1 cellular context compared by ENCODE assay signal in the genomic region with DNA sequence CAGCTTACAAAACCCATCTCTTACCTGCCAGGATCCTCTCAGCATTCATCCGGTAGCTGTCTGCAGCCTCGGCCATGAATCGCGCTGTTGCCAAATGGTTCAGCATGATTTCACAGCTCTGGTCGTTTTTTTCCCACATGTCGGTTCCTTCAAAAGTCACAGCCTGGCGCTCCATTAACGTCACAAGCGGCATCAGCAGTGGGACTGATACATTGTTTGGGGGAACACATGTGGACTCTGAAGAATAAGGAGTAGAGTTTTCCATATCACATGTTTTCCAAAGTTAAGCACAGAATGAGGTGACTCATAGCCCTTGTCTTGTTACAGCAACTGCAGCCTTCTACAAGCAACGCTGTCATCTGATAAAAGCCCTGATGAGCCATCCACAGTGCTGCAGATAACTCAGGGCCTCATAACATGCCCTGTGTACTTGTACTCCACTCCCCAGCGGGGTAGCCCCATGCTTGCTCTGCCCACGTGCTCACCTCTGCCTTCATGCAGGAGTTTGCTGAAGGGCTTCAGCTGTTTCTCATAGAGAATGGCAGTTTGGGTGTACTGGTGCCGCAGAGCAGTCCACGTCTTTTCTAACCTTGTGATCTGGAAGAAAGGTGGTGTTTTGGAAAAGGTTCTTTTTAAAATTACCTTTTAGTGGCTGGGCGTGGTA.
TF ChIP-seq lines count a peak whose summit lies in the region.

No MANE protein-coding gene starts in this region.

TF ChIP-seq in K562, 482 proteins besides CTCF, POLR2A, EP300 and RAD21 (continued from another document and continues in another):
- TF ChIP-seq RHOXF2B (CRISPR knock-in tag; conservative IDR thresholded peaks at IDR 0.05) (no peak), HLTF (IDR thresholded peaks at IDR 0.05) (0 out of 2 replicates have a peak, but pooled peaks have one; percentile 16), POLR2AphosphoS5 (IDR thresholded peaks at IDR 0.05; ENCODE audit: control insufficient read depth, insufficient read depth, low read depth, low read length) (peak; percentile 87; the same call in 1 of the 2 replicates), HNRNPLL (IDR thresholded peaks at IDR 0.05; ENCODE audit: low read depth, low read length, poor library complexity, severe bottlenecking) (no peak), CEBPB (tag; IDR thresholded peaks at IDR 0.05) (peak; percentile 79), ZNF75A (CRISPR knock-in tag; IDR thresholded peaks at IDR 0.05) (0 out of 2 replicates have a peak, but pooled peaks have one; percentile 55), ZBTB17 (CRISPR knock-in tag; IDR thresholded peaks at IDR 0.05) (peak; percentile 60), ATF1 (CRISPR knock-in tag; IDR thresholded peaks at IDR 0.05) (peak; percentile 38; the same call in 1 of the 2 replicates), ATF1 (tag; IDR thresholded peaks at IDR 0.05) (peak; percentile 91), PPARD (CRISPR knock-in tag; IDR thresholded peaks at IDR 0.05) (no peak), NFXL1 (CRISPR knock-in tag; IDR thresholded peaks at IDR 0.05) (no peak), TAF9B (IDR thresholded peaks at IDR 0.05; ENCODE audit: partially characterized antibody) (peak; percentile 79), KLF16 (IDR thresholded peaks at IDR 0.05) (peak; percentile 78; the same call in 1 of the 2 replicates), RFX1 (IDR thresholded peaks at IDR 0.05) (no peak), HDAC3 (IDR thresholded peaks at IDR 0.05; ENCODE audit: borderline replicate concordance, partially characterized antibody) (peak; percentile 54), MEF2D (tag; conservative IDR thresholded peaks at IDR 0.05; ENCODE audit: low read depth) (peak; percentile 35; the same call in 1 of the 2 replicates), NONO (IDR thresholded peaks at IDR 0.05; ENCODE audit: low read depth in 2 of 2, low read length in 1 of 2) (no peak), JUN (IDR thresholded peaks at IDR 0.05; ENCODE audit: borderline replicate concordance, low read depth, low read length) (peak; percentile 99), JUN (CRISPR knock-in tag; IDR thresholded peaks at IDR 0.05; ENCODE audit: borderline replicate concordance) (peak; percentile 92; the same call in 1 of the 2 replicates), ZNF184 (CRISPR knock-in tag; IDR thresholded peaks at IDR 0.05) (no peak), CBX5 (IDR thresholded peaks at IDR 0.05; ENCODE audit: borderline replicate concordance, low read depth) (peak; percentile 44; the same call in 1 of the 2 replicates), ZNF785 (CRISPR knock-in tag; IDR thresholded peaks at IDR 0.05) (no peak), CBX1 (IDR thresholded peaks at IDR 0.05; ENCODE audit: low read depth) (no peak), RUNX1 (IDR thresholded peaks at IDR 0.05; ENCODE audit: low read depth) (0 out of 2 replicates have a peak, but pooled peaks have one; percentile 28), MCM2 (IDR thresholded peaks at IDR 0.05; ENCODE audit: low read depth) (0 out of 2 replicates have a peak, but pooled peaks have one; percentile 29), HMGN3 (IDR thresholded peaks at IDR 0.05; ENCODE audit: borderline replicate concordance, extremely low read depth, insufficient read length, low read depth, low read length) (no peak), DMBX1 (CRISPR knock-in tag; IDR thresholded peaks at IDR 0.05; ENCODE audit: borderline replicate concordance) (peak; percentile 85), ARNT (IDR thresholded peaks at IDR 0.05) (peak in 1 of 2 experiments; percentile 89; a peak in 1 of 4 replicates)
- TF ChIP-seq, protein P1, sequence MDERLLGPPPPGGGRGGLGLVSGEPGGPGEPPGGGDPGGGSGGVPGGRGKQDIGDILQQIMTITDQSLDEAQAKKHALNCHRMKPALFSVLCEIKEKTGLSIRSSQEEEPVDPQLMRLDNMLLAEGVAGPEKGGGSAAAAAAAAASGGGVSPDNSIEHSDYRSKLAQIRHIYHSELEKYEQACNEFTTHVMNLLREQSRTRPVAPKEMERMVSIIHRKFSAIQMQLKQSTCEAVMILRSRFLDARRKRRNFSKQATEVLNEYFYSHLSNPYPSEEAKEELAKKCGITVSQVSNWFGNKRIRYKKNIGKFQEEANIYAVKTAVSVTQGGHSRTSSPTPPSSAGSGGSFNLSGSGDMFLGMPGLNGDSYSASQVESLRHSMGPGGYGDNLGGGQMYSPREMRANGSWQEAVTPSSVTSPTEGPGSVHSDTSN (CRISPR knock-in tag; IDR thresholded peaks at IDR 0.05; ENCODE audit: low read depth): no peak
- TF ChIP-seq, protein P1 (tag; conservative IDR thresholded peaks at IDR 0.05; ENCODE audit: low read depth): peak; percentile 56; the same call in 1 of the 2 replicates
- TF ChIP-seq, protein P2, sequence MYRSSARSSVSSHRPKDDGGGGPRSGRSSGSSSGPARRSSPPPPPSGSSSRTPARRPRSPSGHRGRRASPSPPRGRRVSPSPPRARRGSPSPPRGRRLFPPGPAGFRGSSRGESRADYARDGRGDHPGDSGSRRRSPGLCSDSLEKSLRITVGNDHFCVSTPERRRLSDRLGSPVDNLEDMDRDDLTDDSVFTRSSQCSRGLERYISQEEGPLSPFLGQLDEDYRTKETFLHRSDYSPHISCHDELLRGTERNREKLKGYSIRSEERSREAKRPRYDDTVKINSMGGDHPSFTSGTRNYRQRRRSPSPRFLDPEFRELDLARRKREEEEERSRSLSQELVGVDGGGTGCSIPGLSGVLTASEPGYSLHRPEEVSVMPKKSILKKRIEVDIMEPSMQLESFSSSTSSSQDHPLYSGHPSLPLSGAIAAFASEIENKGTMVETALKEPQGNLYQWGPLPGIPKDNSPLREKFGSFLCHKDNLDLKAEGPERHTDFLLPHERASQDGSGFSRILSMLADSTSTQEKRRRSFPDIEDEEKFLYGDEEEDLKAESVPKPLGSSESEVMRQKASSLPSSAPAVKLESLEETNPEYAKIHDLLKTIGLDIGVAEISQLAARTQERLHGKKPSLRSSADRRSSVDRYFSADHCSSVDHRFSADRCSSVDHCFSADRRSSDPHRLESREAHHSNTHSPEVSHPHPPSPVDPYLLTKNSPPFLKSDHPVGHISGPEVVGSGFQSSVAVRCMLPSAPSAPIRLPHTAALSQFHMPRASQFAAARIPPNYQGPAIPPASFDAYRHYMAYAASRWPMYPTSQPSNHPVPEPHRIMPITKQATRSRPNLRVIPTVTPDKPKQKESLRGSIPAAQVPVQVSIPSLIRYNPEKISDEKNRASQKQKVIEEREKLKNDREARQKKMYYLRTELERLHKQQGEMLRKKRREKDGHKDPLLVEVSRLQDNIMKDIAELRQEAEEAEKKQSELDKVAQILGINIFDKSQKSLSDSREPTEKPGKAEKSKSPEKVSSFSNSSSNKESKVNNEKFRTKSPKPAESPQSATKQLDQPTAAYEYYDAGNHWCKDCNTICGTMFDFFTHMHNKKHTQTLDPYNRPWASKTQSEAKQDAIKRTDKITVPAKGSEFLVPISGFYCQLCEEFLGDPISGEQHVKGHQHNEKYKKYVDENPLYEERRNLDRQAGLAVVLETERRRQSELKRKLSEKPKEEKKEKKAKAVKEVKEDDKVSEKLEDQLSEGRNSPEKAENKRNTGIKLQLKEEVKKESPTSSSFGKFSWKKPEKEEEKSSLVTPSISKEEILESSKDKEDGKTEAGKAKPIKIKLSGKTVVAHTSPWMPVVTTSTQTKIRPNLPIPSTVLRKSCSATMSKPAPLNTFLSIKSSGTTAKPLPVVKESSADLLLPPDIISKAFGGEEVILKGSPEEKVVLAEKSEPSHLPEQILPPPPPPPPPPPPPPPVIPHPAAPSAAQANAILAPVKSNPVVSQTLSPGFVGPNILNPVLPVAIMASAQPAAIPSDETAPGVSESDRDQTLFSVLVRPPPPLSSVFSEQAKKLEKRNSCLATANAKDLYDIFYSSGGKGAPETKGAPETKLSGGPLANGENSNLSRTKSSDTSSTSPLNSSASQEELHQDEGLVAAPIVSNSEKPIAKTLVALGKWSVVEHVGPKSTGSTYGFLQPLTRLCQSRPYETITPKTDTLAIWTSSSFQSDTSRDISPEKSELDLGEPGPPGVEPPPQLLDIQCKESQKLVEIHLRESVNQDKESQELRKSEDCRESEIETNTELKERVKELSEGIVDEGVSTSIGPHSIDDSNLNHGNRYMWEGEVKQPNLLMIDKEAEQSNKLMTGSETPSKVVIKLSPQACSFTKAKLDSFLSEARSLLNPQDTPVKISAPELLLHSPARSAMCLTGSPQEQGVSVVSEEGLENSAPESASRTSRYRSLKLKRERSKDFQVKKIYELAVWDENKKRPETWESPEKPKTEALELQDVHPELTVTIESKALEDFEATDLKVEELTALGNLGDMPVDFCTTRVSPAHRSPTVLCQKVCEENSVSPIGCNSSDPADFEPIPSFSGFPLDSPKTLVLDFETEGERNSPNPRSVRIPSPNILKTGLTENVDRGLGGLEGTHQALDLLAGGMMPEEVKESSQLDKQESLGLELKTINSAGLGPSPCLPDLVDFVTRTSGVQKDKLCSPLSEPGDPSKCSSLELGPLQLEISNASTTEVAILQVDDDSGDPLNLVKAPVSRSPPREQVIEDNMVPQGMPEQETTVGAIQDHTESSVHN (IDR thresholded peaks at IDR 0.05; ENCODE audit: borderline replicate concordance in 1 of 2, low read depth in 1 of 2): peak in 1 of 2 experiments; percentile 75; a peak in 1 of 4 replicates
- TF ChIP-seq, protein P3, sequence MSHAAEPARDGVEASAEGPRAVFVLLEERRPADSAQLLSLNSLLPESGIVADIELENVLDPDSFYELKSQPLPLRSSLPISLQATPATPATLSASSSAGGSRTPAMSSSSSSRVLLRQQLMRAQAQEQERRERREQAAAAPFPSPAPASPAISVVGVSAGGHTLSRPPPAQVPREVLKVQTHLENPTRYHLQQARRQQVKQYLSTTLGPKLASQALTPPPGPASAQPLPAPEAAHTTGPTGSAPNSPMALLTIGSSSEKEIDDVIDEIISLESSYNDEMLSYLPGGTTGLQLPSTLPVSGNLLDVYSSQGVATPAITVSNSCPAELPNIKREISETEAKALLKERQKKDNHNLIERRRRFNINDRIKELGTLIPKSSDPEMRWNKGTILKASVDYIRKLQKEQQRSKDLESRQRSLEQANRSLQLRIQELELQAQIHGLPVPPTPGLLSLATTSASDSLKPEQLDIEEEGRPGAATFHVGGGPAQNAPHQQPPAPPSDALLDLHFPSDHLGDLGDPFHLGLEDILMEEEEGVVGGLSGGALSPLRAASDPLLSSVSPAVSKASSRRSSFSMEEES (CRISPR knock-in tag; IDR thresholded peaks at IDR 0.05): peak; percentile 29; the same call in 1 of the 2 replicates
- TF ChIP-seq, protein P4, sequence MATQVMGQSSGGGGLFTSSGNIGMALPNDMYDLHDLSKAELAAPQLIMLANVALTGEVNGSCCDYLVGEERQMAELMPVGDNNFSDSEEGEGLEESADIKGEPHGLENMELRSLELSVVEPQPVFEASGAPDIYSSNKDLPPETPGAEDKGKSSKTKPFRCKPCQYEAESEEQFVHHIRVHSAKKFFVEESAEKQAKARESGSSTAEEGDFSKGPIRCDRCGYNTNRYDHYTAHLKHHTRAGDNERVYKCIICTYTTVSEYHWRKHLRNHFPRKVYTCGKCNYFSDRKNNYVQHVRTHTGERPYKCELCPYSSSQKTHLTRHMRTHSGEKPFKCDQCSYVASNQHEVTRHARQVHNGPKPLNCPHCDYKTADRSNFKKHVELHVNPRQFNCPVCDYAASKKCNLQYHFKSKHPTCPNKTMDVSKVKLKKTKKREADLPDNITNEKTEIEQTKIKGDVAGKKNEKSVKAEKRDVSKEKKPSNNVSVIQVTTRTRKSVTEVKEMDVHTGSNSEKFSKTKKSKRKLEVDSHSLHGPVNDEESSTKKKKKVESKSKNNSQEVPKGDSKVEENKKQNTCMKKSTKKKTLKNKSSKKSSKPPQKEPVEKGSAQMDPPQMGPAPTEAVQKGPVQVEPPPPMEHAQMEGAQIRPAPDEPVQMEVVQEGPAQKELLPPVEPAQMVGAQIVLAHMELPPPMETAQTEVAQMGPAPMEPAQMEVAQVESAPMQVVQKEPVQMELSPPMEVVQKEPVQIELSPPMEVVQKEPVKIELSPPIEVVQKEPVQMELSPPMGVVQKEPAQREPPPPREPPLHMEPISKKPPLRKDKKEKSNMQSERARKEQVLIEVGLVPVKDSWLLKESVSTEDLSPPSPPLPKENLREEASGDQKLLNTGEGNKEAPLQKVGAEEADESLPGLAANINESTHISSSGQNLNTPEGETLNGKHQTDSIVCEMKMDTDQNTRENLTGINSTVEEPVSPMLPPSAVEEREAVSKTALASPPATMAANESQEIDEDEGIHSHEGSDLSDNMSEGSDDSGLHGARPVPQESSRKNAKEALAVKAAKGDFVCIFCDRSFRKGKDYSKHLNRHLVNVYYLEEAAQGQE (CRISPR knock-in tag; IDR thresholded peaks at IDR 0.05; ENCODE audit: low read depth): peak; percentile 56; the same call in 1 of the 2 replicates
- TF ChIP-seq, protein P5, sequence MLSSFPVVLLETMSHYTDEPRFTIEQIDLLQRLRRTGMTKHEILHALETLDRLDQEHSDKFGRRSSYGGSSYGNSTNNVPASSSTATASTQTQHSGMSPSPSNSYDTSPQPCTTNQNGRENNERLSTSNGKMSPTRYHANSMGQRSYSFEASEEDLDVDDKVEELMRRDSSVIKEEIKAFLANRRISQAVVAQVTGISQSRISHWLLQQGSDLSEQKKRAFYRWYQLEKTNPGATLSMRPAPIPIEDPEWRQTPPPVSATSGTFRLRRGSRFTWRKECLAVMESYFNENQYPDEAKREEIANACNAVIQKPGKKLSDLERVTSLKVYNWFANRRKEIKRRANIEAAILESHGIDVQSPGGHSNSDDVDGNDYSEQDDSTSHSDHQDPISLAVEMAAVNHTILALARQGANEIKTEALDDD (IDR thresholded peaks at IDR 0.05): peak; percentile 58; the same call in 1 of the 2 replicates
- TF ChIP-seq, protein P6, sequence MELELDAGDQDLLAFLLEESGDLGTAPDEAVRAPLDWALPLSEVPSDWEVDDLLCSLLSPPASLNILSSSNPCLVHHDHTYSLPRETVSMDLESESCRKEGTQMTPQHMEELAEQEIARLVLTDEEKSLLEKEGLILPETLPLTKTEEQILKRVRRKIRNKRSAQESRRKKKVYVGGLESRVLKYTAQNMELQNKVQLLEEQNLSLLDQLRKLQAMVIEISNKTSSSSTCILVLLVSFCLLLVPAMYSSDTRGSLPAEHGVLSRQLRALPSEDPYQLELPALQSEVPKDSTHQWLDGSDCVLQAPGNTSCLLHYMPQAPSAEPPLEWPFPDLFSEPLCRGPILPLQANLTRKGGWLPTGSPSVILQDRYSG (tag; conservative IDR thresholded peaks at IDR 0.05; ENCODE audit: low read depth): peak; percentile 73; the same call in 1 of the 2 replicates
